1 cellular context compared by ENCODE assay signal in genomic region chr19:4457654-4458406, GRCh38.
TF ChIP-seq lines count a peak whose summit lies in the region.

TSS of gene UBXN6 (minus strand) at chr19:4457794. CDS start at chr19:4457697, 97 bp downstream.

TF ChIP-seq in HepG2, 621 proteins besides CTCF, POLR2A, EP300 and RAD21 (continued from another document and continues in another):
- TF ChIP-seq, protein P1, sequence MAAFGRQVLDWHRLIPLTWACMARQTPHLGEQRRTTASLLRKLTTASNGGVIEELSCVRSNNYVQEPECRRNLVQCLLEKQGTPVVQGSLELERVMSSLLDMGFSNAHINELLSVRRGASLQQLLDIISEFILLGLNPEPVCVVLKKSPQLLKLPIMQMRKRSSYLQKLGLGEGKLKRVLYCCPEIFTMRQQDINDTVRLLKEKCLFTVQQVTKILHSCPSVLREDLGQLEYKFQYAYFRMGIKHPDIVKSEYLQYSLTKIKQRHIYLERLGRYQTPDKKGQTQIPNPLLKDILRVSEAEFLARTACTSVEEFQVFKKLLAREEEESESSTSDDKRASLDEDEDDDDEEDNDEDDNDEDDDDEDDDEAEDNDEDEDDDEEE (CRISPR knock-in tag; IDR thresholded peaks at IDR 0.05): no peak
- TF ChIP-seq ARNT2 (CRISPR knock-in tag; IDR thresholded peaks at IDR 0.05; ENCODE audit: low read depth) (peak; percentile 71; the same call in 1 of the 2 replicates), ZNF430 (CRISPR knock-in tag; IDR thresholded peaks at IDR 0.05) (peak; percentile 55; the same call in 1 of the 2 replicates), ZNF251 (CRISPR knock-in tag; IDR thresholded peaks at IDR 0.05) (no peak), ELF4 (CRISPR knock-in tag; IDR thresholded peaks at IDR 0.05; ENCODE audit: borderline replicate concordance) (no peak; the same call in 1 of the 2 replicates), ZNF558 (CRISPR knock-in tag; IDR thresholded peaks at IDR 0.05; ENCODE audit: borderline replicate concordance) (no peak), ZC3H13 (CRISPR knock-in tag; IDR thresholded peaks at IDR 0.05) (no peak), ZNF101 (CRISPR knock-in tag; IDR thresholded peaks at IDR 0.05; ENCODE audit: borderline replicate concordance, low read depth) (no peak), MED8 (CRISPR knock-in tag; IDR thresholded peaks at IDR 0.05; ENCODE audit: insufficient replicate concordance) (no peak), ZNF207 (IDR thresholded peaks at IDR 0.05; ENCODE audit: borderline replicate concordance) (no peak), HMGA1 (CRISPR knock-in tag; conservative IDR thresholded peaks at IDR 0.05) (no peak), FOSL1 (CRISPR knock-in tag; IDR thresholded peaks at IDR 0.05; ENCODE audit: borderline replicate concordance) (no peak), THAP11 (CRISPR knock-in tag; IDR thresholded peaks at IDR 0.05) (peak; percentile 93), CBX5 (CRISPR knock-in tag; IDR thresholded peaks at IDR 0.05; ENCODE audit: borderline replicate concordance) (peak; percentile 23; the same call in 1 of the 2 replicates), RXRB (CRISPR knock-in tag; IDR thresholded peaks at IDR 0.05; ENCODE audit: borderline replicate concordance) (peak; percentile 61; the same call in 1 of the 2 replicates), RFXAP (CRISPR knock-in tag; IDR thresholded peaks at IDR 0.05; ENCODE audit: borderline replicate concordance) (peak; percentile 61; the same call in 1 of the 2 replicates), MXD4 (CRISPR knock-in tag; IDR thresholded peaks at IDR 0.05) (peak; percentile 58; the same call in 1 of the 2 replicates), TBX3 (IDR thresholded peaks at IDR 0.05; ENCODE audit: borderline replicate concordance) (no peak), ZNF652 (CRISPR knock-in tag; IDR thresholded peaks at IDR 0.05; ENCODE audit: borderline replicate concordance, low read depth) (no peak), POLR2AphosphoS5 (IDR thresholded peaks at IDR 0.05; ENCODE audit: low read depth, low read length) (no peak), ARNTL (CRISPR knock-in tag; IDR thresholded peaks at IDR 0.05) (peak; percentile 88), MIXL1 (CRISPR knock-in tag; IDR thresholded peaks at IDR 0.05) (peak; percentile 66; the same call in 1 of the 2 replicates), ZNF569 (CRISPR knock-in tag; IDR thresholded peaks at IDR 0.05; ENCODE audit: borderline replicate concordance) (no peak), IRX3 (CRISPR knock-in tag; IDR thresholded peaks at IDR 0.05; ENCODE audit: borderline replicate concordance, low read depth) (no peak), ZNF703 (CRISPR knock-in tag; IDR thresholded peaks at IDR 0.05; ENCODE audit: borderline replicate concordance) (no peak), IKZF5 (CRISPR knock-in tag; IDR thresholded peaks at IDR 0.05) (peak; percentile 72; the same call in 1 of the 2 replicates), HNF4G (IDR thresholded peaks at IDR 0.05; ENCODE audit: borderline replicate concordance, low read depth, low read length) (no peak), HNF4G (CRISPR knock-in tag; IDR thresholded peaks at IDR 0.05; ENCODE audit: borderline replicate concordance, low read depth) (0 out of 2 replicates have a peak, but pooled peaks have one; percentile 53), ZNF180 (CRISPR knock-in tag; IDR thresholded peaks at IDR 0.05; ENCODE audit: borderline replicate concordance, low read depth) (no peak), ZXDC (CRISPR knock-in tag; IDR thresholded peaks at IDR 0.05) (no peak), ZNF33B (CRISPR knock-in tag; IDR thresholded peaks at IDR 0.05) (no peak), PAX8 (CRISPR knock-in tag; IDR thresholded peaks at IDR 0.05; ENCODE audit: borderline replicate concordance) (no peak), TBP (CRISPR knock-in tag; IDR thresholded peaks at IDR 0.05) (no peak), MEIS1 (CRISPR knock-in tag; IDR thresholded peaks at IDR 0.05; ENCODE audit: borderline replicate concordance) (no peak), RORA (CRISPR knock-in tag; IDR thresholded peaks at IDR 0.05) (no peak), ZKSCAN8 (CRISPR knock-in tag; IDR thresholded peaks at IDR 0.05; ENCODE audit: borderline replicate concordance) (peak; percentile 42; the same call in 1 of the 2 replicates), ZBTB7B (CRISPR knock-in tag; IDR thresholded peaks at IDR 0.05) (no peak), MXD3 (CRISPR knock-in tag; IDR thresholded peaks at IDR 0.05) (no peak), ZNF776 (CRISPR knock-in tag; IDR thresholded peaks at IDR 0.05) (no peak), NR2F6 (IDR thresholded peaks at IDR 0.05) (no peak), NR2F6 (CRISPR knock-in tag; IDR thresholded peaks at IDR 0.05) (peak; percentile 21; the same call in 1 of the 2 replicates), ZNF460 (CRISPR knock-in tag; IDR thresholded peaks at IDR 0.05; ENCODE audit: borderline replicate concordance) (no peak), MNT (IDR thresholded peaks at IDR 0.05) (peak; percentile 66), GATAD1 (CRISPR knock-in tag; IDR thresholded peaks at IDR 0.05) (peak; percentile 93), PRPF4 (IDR thresholded peaks at IDR 0.05; ENCODE audit: low read depth, low read length, poor library complexity, severe bottlenecking) (no peak), YEATS4 (CRISPR knock-in tag; IDR thresholded peaks at IDR 0.05; ENCODE audit: borderline replicate concordance) (peak; percentile 62)
- TF ChIP-seq, protein P2, sequence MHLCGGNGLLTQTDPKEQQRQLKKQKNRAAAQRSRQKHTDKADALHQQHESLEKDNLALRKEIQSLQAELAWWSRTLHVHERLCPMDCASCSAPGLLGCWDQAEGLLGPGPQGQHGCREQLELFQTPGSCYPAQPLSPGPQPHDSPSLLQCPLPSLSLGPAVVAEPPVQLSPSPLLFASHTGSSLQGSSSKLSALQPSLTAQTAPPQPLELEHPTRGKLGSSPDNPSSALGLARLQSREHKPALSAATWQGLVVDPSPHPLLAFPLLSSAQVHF (CRISPR knock-in tag; IDR thresholded peaks at IDR 0.05): no peak
- TF ChIP-seq, protein P3, sequence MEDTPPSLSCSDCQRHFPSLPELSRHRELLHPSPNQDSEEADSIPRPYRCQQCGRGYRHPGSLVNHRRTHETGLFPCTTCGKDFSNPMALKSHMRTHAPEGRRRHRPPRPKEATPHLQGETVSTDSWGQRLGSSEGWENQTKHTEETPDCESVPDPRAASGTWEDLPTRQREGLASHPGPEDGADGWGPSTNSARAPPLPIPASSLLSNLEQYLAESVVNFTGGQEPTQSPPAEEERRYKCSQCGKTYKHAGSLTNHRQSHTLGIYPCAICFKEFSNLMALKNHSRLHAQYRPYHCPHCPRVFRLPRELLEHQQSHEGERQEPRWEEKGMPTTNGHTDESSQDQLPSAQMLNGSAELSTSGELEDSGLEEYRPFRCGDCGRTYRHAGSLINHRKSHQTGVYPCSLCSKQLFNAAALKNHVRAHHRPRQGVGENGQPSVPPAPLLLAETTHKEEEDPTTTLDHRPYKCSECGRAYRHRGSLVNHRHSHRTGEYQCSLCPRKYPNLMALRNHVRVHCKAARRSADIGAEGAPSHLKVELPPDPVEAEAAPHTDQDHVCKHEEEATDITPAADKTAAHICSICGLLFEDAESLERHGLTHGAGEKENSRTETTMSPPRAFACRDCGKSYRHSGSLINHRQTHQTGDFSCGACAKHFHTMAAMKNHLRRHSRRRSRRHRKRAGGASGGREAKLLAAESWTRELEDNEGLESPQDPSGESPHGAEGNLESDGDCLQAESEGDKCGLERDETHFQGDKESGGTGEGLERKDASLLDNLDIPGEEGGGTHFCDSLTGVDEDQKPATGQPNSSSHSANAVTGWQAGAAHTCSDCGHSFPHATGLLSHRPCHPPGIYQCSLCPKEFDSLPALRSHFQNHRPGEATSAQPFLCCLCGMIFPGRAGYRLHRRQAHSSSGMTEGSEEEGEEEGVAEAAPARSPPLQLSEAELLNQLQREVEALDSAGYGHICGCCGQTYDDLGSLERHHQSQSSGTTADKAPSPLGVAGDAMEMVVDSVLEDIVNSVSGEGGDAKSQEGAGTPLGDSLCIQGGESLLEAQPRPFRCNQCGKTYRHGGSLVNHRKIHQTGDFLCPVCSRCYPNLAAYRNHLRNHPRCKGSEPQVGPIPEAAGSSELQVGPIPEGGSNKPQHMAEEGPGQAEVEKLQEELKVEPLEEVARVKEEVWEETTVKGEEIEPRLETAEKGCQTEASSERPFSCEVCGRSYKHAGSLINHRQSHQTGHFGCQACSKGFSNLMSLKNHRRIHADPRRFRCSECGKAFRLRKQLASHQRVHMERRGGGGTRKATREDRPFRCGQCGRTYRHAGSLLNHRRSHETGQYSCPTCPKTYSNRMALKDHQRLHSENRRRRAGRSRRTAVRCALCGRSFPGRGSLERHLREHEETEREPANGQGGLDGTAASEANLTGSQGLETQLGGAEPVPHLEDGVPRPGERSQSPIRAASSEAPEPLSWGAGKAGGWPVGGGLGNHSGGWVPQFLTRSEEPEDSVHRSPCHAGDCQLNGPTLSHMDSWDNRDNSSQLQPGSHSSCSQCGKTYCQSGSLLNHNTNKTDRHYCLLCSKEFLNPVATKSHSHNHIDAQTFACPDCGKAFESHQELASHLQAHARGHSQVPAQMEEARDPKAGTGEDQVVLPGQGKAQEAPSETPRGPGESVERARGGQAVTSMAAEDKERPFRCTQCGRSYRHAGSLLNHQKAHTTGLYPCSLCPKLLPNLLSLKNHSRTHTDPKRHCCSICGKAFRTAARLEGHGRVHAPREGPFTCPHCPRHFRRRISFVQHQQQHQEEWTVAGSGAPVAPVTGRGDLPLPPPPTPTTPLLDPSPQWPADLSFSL (CRISPR knock-in tag; IDR thresholded peaks at IDR 0.05): no peak
- TF ChIP-seq, protein P4, sequence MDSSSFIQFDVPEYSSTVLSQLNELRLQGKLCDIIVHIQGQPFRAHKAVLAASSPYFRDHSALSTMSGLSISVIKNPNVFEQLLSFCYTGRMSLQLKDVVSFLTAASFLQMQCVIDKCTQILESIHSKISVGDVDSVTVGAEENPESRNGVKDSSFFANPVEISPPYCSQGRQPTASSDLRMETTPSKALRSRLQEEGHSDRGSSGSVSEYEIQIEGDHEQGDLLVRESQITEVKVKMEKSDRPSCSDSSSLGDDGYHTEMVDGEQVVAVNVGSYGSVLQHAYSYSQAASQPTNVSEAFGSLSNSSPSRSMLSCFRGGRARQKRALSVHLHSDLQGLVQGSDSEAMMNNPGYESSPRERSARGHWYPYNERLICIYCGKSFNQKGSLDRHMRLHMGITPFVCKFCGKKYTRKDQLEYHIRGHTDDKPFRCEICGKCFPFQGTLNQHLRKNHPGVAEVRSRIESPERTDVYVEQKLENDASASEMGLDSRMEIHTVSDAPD (CRISPR knock-in tag; IDR thresholded peaks at IDR 0.05): no peak
- TF ChIP-seq, protein P5, sequence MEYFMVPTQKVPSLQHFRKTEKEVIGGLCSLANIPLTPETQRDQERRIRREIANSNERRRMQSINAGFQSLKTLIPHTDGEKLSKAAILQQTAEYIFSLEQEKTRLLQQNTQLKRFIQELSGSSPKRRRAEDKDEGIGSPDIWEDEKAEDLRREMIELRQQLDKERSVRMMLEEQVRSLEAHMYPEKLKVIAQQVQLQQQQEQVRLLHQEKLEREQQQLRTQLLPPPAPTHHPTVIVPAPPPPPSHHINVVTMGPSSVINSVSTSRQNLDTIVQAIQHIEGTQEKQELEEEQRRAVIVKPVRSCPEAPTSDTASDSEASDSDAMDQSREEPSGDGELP (IDR thresholded peaks at IDR 0.05; ENCODE audit: borderline replicate concordance, low read depth): peak; percentile 12; the same call in 1 of the 2 replicates
- TF ChIP-seq, protein P6, sequence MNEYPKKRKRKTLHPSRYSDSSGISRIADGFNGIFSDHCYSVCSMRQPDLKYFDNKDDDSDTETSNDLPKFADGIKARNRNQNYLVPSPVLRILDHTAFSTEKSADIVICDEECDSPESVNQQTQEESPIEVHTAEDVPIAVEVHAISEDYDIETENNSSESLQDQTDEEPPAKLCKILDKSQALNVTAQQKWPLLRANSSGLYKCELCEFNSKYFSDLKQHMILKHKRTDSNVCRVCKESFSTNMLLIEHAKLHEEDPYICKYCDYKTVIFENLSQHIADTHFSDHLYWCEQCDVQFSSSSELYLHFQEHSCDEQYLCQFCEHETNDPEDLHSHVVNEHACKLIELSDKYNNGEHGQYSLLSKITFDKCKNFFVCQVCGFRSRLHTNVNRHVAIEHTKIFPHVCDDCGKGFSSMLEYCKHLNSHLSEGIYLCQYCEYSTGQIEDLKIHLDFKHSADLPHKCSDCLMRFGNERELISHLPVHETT (CRISPR knock-in tag; conservative IDR thresholded peaks at IDR 0.05): peak; percentile 73
